1 cellular context compared by ENCODE assay signal in the genomic region with DNA sequence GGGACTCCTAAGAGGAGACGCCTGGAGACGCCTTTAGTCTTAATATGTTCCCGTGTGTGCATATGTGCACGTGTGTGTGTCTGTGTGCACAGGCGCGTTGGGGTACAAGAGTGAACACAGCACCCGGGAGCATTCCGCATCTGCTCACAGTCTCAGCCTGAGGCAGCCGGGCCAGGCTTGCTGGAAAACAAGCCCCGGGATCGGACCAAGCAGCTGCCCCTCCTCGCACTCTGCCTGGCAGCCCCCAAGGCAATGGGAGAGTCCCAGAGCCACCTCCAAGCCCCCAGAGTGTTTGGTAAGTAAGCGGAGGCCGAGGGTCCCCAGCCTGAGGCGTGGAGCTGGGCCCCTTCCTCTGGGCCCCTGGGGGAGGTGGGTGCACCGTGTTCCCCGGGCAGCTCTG.
TF ChIP-seq lines count a peak whose summit lies in the region.

No MANE protein-coding gene starts in this region.

TF ChIP-seq in HepG2, 621 proteins besides CTCF, POLR2A, EP300 and RAD21:
- no peak for TF ChIP-seq NCOA5 (CRISPR knock-in tag; IDR thresholded peaks at IDR 0.05)
